ENCODE assay signal across 1 cellular context in the genomic region with DNA sequence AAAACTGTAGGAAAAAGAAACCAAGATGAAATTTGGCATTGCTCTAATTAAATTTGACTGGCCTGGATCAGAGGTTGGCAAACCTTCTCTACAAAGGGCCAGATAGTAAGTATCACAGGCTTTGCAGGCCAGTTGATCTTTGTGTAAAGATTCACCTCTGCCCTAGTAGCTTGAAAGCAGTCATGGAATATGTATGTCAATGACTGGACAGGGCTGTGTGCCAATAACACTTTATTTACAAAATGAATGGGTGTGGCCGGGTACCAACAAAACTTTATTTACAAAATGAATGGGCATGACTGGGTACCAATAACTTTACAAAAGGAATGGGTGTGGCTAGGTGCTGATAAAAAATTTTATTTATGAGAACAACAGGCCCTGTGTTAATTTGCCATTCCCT.
TF ChIP-seq lines count a peak whose summit lies in the region.

No MANE protein-coding gene starts in this region.

TF ChIP-seq in HepG2, 621 proteins besides CTCF, POLR2A, EP300 and RAD21:
- TF ChIP-seq, protein P1, sequence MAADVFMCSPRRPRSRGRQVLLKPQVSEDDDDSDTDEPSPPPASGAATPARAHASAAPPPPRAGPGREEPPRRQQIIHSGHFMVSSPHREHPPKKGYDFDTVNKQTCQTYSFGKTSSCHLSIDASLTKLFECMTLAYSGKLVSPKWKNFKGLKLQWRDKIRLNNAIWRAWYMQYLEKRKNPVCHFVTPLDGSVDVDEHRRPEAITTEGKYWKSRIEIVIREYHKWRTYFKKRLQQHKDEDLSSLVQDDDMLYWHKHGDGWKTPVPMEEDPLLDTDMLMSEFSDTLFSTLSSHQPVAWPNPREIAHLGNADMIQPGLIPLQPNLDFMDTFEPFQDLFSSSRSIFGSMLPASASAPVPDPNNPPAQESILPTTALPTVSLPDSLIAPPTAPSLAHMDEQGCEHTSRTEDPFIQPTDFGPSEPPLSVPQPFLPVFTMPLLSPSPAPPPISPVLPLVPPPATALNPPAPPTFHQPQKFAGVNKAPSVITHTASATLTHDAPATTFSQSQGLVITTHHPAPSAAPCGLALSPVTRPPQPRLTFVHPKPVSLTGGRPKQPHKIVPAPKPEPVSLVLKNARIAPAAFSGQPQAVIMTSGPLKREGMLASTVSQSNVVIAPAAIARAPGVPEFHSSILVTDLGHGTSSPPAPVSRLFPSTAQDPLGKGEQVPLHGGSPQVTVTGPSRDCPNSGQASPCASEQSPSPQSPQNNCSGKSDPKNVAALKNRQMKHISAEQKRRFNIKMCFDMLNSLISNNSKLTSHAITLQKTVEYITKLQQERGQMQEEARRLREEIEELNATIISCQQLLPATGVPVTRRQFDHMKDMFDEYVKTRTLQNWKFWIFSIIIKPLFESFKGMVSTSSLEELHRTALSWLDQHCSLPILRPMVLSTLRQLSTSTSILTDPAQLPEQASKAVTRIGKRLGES (CRISPR knock-in tag; IDR thresholded peaks at IDR 0.05; ENCODE audit: borderline replicate concordance), result no peak
- TF ChIP-seq ZIK1 (CRISPR knock-in tag; IDR thresholded peaks at IDR 0.05; ENCODE audit: borderline replicate concordance, low read depth), result no peak
- TF ChIP-seq, protein P2, sequence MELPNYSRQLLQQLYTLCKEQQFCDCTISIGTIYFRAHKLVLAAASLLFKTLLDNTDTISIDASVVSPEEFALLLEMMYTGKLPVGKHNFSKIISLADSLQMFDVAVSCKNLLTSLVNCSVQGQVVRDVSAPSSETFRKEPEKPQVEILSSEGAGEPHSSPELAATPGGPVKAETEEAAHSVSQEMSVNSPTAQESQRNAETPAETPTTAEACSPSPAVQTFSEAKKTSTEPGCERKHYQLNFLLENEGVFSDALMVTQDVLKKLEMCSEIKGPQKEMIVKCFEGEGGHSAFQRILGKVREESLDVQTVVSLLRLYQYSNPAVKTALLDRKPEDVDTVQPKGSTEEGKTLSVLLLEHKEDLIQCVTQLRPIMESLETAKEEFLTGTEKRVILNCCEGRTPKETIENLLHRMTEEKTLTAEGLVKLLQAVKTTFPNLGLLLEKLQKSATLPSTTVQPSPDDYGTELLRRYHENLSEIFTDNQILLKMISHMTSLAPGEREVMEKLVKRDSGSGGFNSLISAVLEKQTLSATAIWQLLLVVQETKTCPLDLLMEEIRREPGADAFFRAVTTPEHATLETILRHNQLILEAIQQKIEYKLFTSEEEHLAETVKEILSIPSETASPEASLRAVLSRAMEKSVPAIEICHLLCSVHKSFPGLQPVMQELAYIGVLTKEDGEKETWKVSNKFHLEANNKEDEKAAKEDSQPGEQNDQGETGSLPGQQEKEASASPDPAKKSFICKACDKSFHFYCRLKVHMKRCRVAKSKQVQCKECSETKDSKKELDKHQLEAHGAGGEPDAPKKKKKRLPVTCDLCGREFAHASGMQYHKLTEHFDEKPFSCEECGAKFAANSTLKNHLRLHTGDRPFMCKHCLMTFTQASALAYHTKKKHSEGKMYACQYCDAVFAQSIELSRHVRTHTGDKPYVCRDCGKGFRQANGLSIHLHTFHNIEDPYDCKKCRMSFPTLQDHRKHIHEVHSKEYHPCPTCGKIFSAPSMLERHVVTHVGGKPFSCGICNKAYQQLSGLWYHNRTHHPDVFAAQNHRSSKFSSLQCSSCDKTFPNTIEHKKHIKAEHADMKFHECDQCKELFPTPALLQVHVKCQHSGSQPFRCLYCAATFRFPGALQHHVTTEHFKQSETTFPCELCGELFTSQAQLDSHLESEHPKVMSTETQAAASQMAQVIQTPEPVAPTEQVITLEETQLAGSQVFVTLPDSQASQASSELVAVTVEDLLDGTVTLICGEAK (IDR thresholded peaks at IDR 0.05), result 0 out of 2 replicates have a peak, but pooled peaks have one; percentile 8
- TF ChIP-seq, protein P2 (CRISPR knock-in tag; IDR thresholded peaks at IDR 0.05), result no peak
